Comparison of ENCODE assay signal across 8 cellular contexts in genomic region chr15:90829942-90830440, GRCh38. TPM values are rescaled to one million over a fixed set of nuclear protein-coding genes. Genes with fewer than 3 reads are reported as not detected.
DNase-seq lines count a peak whose midpoint lies in the region; ATAC-seq and TF ChIP-seq lines count a peak whose summit lies in the region.

No MANE protein-coding gene starts in this region.

- no peak overlapping the region for H3K4me3 ChIP-seq in vagina

- H3K4me1 Mint-ChIP-seq in activated B cell treated with CpG ODN at 0.5 μM for 24 hours, result peaks cover 22% of the 10 kb centered on the region

- no peaks in the 10 kb centered on the region for H3K27me3 ChIP-seq in vagina

- TF ChIP-seq CTCF in activated B cell treated with CpG ODN at 0.5 μM for 24 hours (IDR thresholded peaks at IDR 0.05) (no peak), vagina (IDR thresholded peaks at IDR 0.05) (no peak)

- peak; percentile 57 for ATAC-seq in Right ventricle myocardium superior (ENCODE audit: poor library complexity)
- ATAC-seq in Right ventricle myocardium inferior, result no peak
- ATAC-seq in activated B cell treated with CpG ODN at 0.5 μM for 24 hours (ENCODE audit: low read depth), result peak; percentile 74
- peak; percentile 40 for ATAC-seq in left lobe of liver

- H3K9me3 ChIP-seq in vagina, result no peaks in the 10 kb centered on the region

- POLR2A ChIA-PET in activated B cell treated with CpG ODN at 0.5 μM for 24 hours (lab: Charles Lee), result interaction anchor here (0.5 to 1.7 kb wide), 13 partner anchors 8 to 624 kb away, joined by 3 to 7 read pairs (median 4); partner anchors contain the start of genes FES and RCCD1

- no peaks in the 10 kb centered on the region for H3K27me3 Mint-ChIP-seq in activated B cell treated with CpG ODN at 0.5 μM for 24 hours

- H3K4me3 Mint-ChIP-seq in activated B cell treated with CpG ODN at 0.5 μM for 24 hours, result peak overlapping the region; percentile 71

- no peaks in the 10 kb centered on the region for H3K4me1 ChIP-seq in vagina

- intact Hi-C loops in Right ventricle myocardium superior (cut with DNase I), result no loop called here
- intact Hi-C loops in Right ventricle myocardium inferior (cut with DNase I), result no loop called here
- intact Hi-C loops in activated B cell treated with CpG ODN at 0.5 μM for 24 hours (cut with micrococcal nuclease), result loop anchor here (1.0 kb wide), 1 partner anchor 8 kb away; no protein-coding TSS in a partner anchor
- intact Hi-C loops in vagina (cut with DNase I), result no loop called here

- DNase-seq in Right ventricle myocardium superior (no peak), Right ventricle myocardium inferior (ENCODE audit: missing footprints) (no peak), activated B cell treated with CpG ODN at 0.5 μM for 24 hours (no peak), left lobe of liver (ENCODE audit: low spot score) (no peak), vagina (ENCODE audit: extremely low spot score in 2 of 2) (no peak), HK-2 (ENCODE audit: unreplicated experiment) (no peak), NCI-H526 treated with DMSO at 0.1 percent for 48 hours (lab: John Stamatoyannopoulos, UW) (no peak), NCI-H2196 (lab: John Stamatoyannopoulos, UW; ENCODE audit: unreplicated experiment) (no peak)

- no peaks in the 10 kb centered on the region for H3K9me3 Mint-ChIP-seq in activated B cell treated with CpG ODN at 0.5 μM for 24 hours

- H3K27ac Mint-ChIP-seq in activated B cell treated with CpG ODN at 0.5 μM for 24 hours, result peak overlapping the region; percentile 57

- H3K36me3 Mint-ChIP-seq in activated B cell treated with CpG ODN at 0.5 μM for 24 hours (ENCODE audit: low read depth), result no peaks in the 10 kb centered on the region

- H3K27ac ChIP-seq in vagina, result peak overlapping the region; percentile 20

- CTCF ChIA-PET in activated B cell treated with CpG ODN at 0.5 μM for 24 hours (lab: Charles Lee), result no interaction called here

- no peaks in the 10 kb centered on the region for H3K36me3 ChIP-seq in vagina

- TF ChIP-seq POLR2A in vagina (IDR thresholded peaks at IDR 0.05), result no peak

RNA-seq across cellular contexts. Expression of gene FURIN, which starts 38.4 kb away (rescaled TPM):
- 45.0 TPM for total RNA-seq in Right ventricle myocardium superior
- total RNA-seq in Right ventricle myocardium inferior, result 51.2 TPM
- 46.5 and 46.6 TPM in 2 replicates for total RNA-seq in activated B cell treated with CpG ODN at 0.5 μM for 24 hours
- total RNA-seq in left lobe of liver, result 281 TPM
- total RNA-seq in vagina, result 47.6 TPM

RNA-seq across cellular contexts. Expression of gene FES, which starts 54.3 kb away (rescaled TPM):
- total RNA-seq in Right ventricle myocardium superior (17.1 TPM), Right ventricle myocardium inferior (19.3 TPM), activated B cell treated with CpG ODN at 0.5 μM for 24 hours (19.7 and 27.4 TPM in 2 replicates), left lobe of liver (39.4 TPM), vagina (47.4 TPM)
